Comparison of ENCODE assay signal across 14 cellular contexts in genomic region chr13:72195044-72195704, GRCh38.
"Had no signal": no experiment of that assay in that cellular context is flagged by ENCODE, and none has a peak within 500 bp of the region (broad histone marks: within the 10 kb centered on the region; RNA-seq: fewer than 3 reads in every experiment).

No MANE protein-coding gene starts in this region.

- ATAC-seq: foreskin keratinocyte; lower lobe of right lung; stimulated activated naive CD8-positive, alpha-beta T cell treated with anti-CD3 and anti-CD28 coated beads, Interleukin-15, Interleukin-2, amounts not matched to agents 100 U/mL and 50 U/mL, for 24 hours had no signal

- H3K4me1 Mint-ChIP-seq: activated naive CD4-positive, alpha-beta T cell treated with anti-CD3 and anti-CD28 coated beads, Interleukin-2, amount 50 U/mL, for 24 hours had no signal

- DNase-seq: activated CD4-positive, alpha-beta T cell treated with anti-CD3 and anti-CD28 coated beads, Interleukin-2, amount 50 U/mL, for 4 hours; activated gamma-delta T cell; effector memory CD4-positive, alpha-beta T cell; foreskin keratinocyte; hippocampal formation; islet precursor cell; lower lobe of right lung; stimulated activated CD4-positive, alpha-beta T cell treated with anti-CD3 and anti-CD28 coated beads, Interleukin-12 subunit alpha, Interleukin-12 subunit beta, amount 100 ng/mL, for 4 hours; stimulated activated CD4-positive, alpha-beta T cell treated with anti-CD3 and anti-CD28 coated beads, Interleukin-1b, Interleukin-23, amount 100 ng/mL, for 48 hours; stimulated activated naive CD8-positive, alpha-beta T cell treated with anti-CD3 and anti-CD28 coated beads, Interleukin-15, Interleukin-2, amounts not matched to agents 100 U/mL and 50 U/mL, for 24 hours; substantia nigra; T-helper 2 cell had no signal

- H3K27ac ChIP-seq: foreskin keratinocyte, lower lobe of right lung had no signal

- H3K36me3 ChIP-seq: lower lobe of right lung had no signal

- H3K4me3 Mint-ChIP-seq: activated naive CD4-positive, alpha-beta T cell treated with anti-CD3 and anti-CD28 coated beads, Interleukin-2, amount 50 U/mL, for 24 hours had no signal

- FAIRE-seq: bronchial epithelial cell had no signal

- H3K4me3 ChIP-seq: lower lobe of right lung had no signal

- H3K27ac Mint-ChIP-seq: activated naive CD4-positive, alpha-beta T cell treated with anti-CD3 and anti-CD28 coated beads, Interleukin-2, amount 50 U/mL, for 24 hours had no signal

- H3K27me3 ChIP-seq: foreskin keratinocyte had no signal

- H3K36me3 Mint-ChIP-seq: activated naive CD4-positive, alpha-beta T cell treated with anti-CD3 and anti-CD28 coated beads, Interleukin-2, amount 50 U/mL, for 24 hours had no signal

- H3K4me1 ChIP-seq: foreskin keratinocyte, lower lobe of right lung had no signal

- H3K27me3 Mint-ChIP-seq: activated naive CD4-positive, alpha-beta T cell treated with anti-CD3 and anti-CD28 coated beads, Interleukin-2, amount 50 U/mL, for 24 hours had no signal
